In the genomic region with DNA sequence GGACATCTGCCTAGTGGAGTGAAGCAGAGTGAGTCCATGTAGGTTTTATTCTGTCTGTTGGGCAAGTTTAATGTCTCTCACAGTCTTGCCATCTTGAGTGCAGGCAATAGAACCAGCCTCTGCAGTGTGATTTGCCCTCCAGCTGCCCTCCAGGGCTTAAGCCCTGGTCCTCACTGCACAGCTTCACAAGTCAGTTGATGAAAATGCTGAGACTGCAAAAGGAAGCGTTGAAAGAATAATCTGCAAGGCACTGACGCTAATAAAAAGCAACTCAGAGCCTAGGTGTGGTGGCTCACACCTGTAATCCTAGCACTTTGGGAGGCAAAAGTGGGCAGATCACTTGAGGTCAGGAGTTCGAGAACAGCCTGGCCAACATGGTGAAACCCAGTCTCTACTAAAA, we compare ENCODE assay signal across 2 cellular contexts.
TF ChIP-seq lines count a peak whose summit lies in the region.

No MANE protein-coding gene starts in this region.

TF ChIP-seq in HepG2, 621 proteins besides CTCF, POLR2A, EP300 and RAD21:
- no peak for TF ChIP-seq HOXD1 (CRISPR knock-in tag; IDR thresholded peaks at IDR 0.05)
- TF ChIP-seq MAFF (IDR thresholded peaks at IDR 0.05; ENCODE audit: low read depth, low read length) = peak; percentile 71
- TF ChIP-seq MAFK (conservative IDR thresholded peaks at IDR 0.05 in 1 of 2, IDR thresholded peaks at IDR 0.05 in 1 of 2; ENCODE audit: low read length in 2 of 2) = peak; percentile 70 to 84; a peak in 3 of 4 replicates
TF ChIP-seq in HepG2: peak in this region for 2.

TF ChIP-seq in K562, 482 proteins besides CTCF, POLR2A, EP300 and RAD21:
- TF ChIP-seq SMAD2 (IDR thresholded peaks at IDR 0.05; ENCODE audit: low read depth, low read length) (no peak), FOXA3 (CRISPR knock-in tag; conservative IDR thresholded peaks at IDR 0.05 in 1 of 2, IDR thresholded peaks at IDR 0.05 in 1 of 2) (no peak), ZNF146 (CRISPR knock-in tag; IDR thresholded peaks at IDR 0.05; ENCODE audit: unreplicated experiment) (no peak), ZNF316 (IDR thresholded peaks at IDR 0.05) (peak; percentile 32; the same call in 1 of the 2 replicates), MAFF (IDR thresholded peaks at IDR 0.05; ENCODE audit: low read length) (peak; percentile 18; the same call in 1 of the 2 replicates), SMC3 (conservative IDR thresholded peaks at IDR 0.05; ENCODE audit: insufficient read depth, low read depth, low read length) (no peak), NFXL1 (CRISPR knock-in tag; IDR thresholded peaks at IDR 0.05) (no peak), MAFG (tag; conservative IDR thresholded peaks at IDR 0.05) (peak; percentile 28; the same call in 1 of the 2 replicates), C11orf30 (IDR thresholded peaks at IDR 0.05; ENCODE audit: low read depth) (peak; percentile 11; the same call in 1 of the 2 replicates)
- TF ChIP-seq, protein P1, sequence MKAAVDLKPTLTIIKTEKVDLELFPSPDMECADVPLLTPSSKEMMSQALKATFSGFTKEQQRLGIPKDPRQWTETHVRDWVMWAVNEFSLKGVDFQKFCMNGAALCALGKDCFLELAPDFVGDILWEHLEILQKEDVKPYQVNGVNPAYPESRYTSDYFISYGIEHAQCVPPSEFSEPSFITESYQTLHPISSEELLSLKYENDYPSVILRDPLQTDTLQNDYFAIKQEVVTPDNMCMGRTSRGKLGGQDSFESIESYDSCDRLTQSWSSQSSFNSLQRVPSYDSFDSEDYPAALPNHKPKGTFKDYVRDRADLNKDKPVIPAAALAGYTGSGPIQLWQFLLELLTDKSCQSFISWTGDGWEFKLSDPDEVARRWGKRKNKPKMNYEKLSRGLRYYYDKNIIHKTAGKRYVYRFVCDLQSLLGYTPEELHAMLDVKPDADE (conservative IDR thresholded peaks at IDR 0.05; ENCODE audit: control insufficient read depth, low read depth, low read length) = no peak
- TF ChIP-seq, protein P2, sequence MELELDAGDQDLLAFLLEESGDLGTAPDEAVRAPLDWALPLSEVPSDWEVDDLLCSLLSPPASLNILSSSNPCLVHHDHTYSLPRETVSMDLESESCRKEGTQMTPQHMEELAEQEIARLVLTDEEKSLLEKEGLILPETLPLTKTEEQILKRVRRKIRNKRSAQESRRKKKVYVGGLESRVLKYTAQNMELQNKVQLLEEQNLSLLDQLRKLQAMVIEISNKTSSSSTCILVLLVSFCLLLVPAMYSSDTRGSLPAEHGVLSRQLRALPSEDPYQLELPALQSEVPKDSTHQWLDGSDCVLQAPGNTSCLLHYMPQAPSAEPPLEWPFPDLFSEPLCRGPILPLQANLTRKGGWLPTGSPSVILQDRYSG (tag; conservative IDR thresholded peaks at IDR 0.05; ENCODE audit: low read depth) = no peak
